Comparison of ENCODE assay signal across 11 cellular contexts in genomic region chr3:64327039-64327804, GRCh38.
DNase-seq lines count a peak whose midpoint lies in the region; ATAC-seq and TF ChIP-seq lines count a peak whose summit lies in the region.
"Had no signal": no experiment of that assay in that cellular context is flagged by ENCODE, and none has a peak within 500 bp of the region (broad histone marks: within the 10 kb centered on the region; RNA-seq: fewer than 3 reads in every experiment).

No MANE protein-coding gene starts in this region.

- ATAC-seq in psoas muscle = peak; percentile 53 to 89 (median 81)
- no peak for ATAC-seq in GM19328 (IDR thresholded peaks at IDR 0.05; ENCODE audit: unreplicated experiment)

- intact Hi-C loops in mammary epithelial cell (cut with micrococcal nuclease) = loop anchor here (5.0 to 10.0 kb wide), 2 partner anchors 100 to 138 kb away; partner anchors contain the start of gene PRICKLE2
- intact Hi-C loops in psoas muscle (cut with DNase I) = no loop called here

- H3K9me3 ChIP-seq in mammary epithelial cell (replicated peaks; ENCODE audit: insufficient read depth, low read length) (no peaks in the 10 kb centered on the region), psoas muscle (peaks cover 3% of the 10 kb centered on the region)

- no peaks in the 10 kb centered on the region for H3K79me2 ChIP-seq in mammary epithelial cell (ENCODE audit: insufficient read depth, low read length)

- H3K27ac ChIP-seq in mammary epithelial cell (ENCODE audit: insufficient read depth, low read depth, low read length) = no peak overlapping the region
- peak overlapping the region; percentile 60 for H3K27ac ChIP-seq in psoas muscle

- WGBS in mammary epithelial cell (ENCODE audit: low coverage, missing lambda C conversion rate) = 61% methylated on average over 11 of the region's 11 CpGs
- whole genome bisulfite sequencing in psoas muscle, 3 donors = 32 to 44% (median 44%) methylated on average over 11 of the region's 11 CpGs

- H3K4me3 ChIP-seq in AG10803 (ENCODE audit: low read length) = no peak overlapping the region; the same call in 1 of the 2 replicates
- H3K4me3 ChIP-seq in mammary epithelial cell (replicated peaks in 1 of 3; ENCODE audit: insufficient read depth in 1 of 3, low read depth in 2 of 3, low read length in 3 of 3) = no peak overlapping the region
- no peak overlapping the region for H3K4me3 ChIP-seq in psoas muscle

- in situ Hi-C loops in mammary epithelial cell (cut with MboI; ENCODE audit: low sequenced_read_pairs in 2 of 2) = no loop called here

- H4K20me1 ChIP-seq in mammary epithelial cell (ENCODE audit: insufficient read depth, low read length) = no peaks in the 10 kb centered on the region

- CTCF ChIA-PET in mammary epithelial cell (lab: Charles Lee; ENCODE audit: low non-redundant PET) = no interaction called here

- no peak overlapping the region for H3K4me2 ChIP-seq in mammary epithelial cell (ENCODE audit: insufficient read depth, low read depth, low read length)

- TF ChIP-seq POLR2A in erythroblast (IDR thresholded peaks at IDR 0.05; ENCODE audit: low read length) = no peak

- no peak for TF ChIP-seq CTCF in AG10803 (conservative IDR thresholded peaks at IDR 0.05; ENCODE audit: low read length)
- no peak for TF ChIP-seq CTCF in mammary epithelial cell (conservative IDR thresholded peaks at IDR 0.05 in 1 of 2, IDR thresholded peaks at IDR 0.05 in 1 of 2; ENCODE audit: extremely low read depth in 1 of 2, insufficient read depth in 1 of 2, low read depth in 1 of 2, low read length in 2 of 2)
- TF ChIP-seq CTCF in psoas muscle (IDR thresholded peaks at IDR 0.05) = no peak

- peak; percentile 87 for DNase-seq in AG10803 (ENCODE audit: low read depth)
- no peak for DNase-seq in mammary epithelial cell
- DNase-seq in hepatic stellate cell (ENCODE audit: low spot score) = peak; percentile 54
- DNase-seq in psoas muscle = peak; percentile 78 to 86
- DNase-seq in HPDE6-E6E7 (ENCODE audit: extremely low spot score) = no peak
- no peak for DNase-seq in RPMI8226
- no peak for DNase-seq in erythroblast (lab: John Stamatoyannopoulos, UW)
- DNase-seq: activated naive CD4-positive, alpha-beta T cell; NCI-H187; stimulated activated CD4-positive, alpha-beta T cell treated with anti-CD3 and anti-CD28 coated beads, Interleukin-1b, Interleukin-23, amount 100 ng/mL, for 48 hours had no signal

- dilution Hi-C loops in mammary epithelial cell (cut with HindIII; ENCODE audit: low sequenced_read_pairs) = no loop called here

- H3K27me3 ChIP-seq in mammary epithelial cell (ENCODE audit: insufficient read depth, low read length) = no peaks in the 10 kb centered on the region
- no peaks in the 10 kb centered on the region for H3K27me3 ChIP-seq in psoas muscle (ENCODE audit: insufficient read depth in 3 of 3, low read length in 2 of 3)

- H3K9ac ChIP-seq in mammary epithelial cell (ENCODE audit: insufficient read depth, low read length) = no peak overlapping the region

- peaks cover 2% of the 10 kb centered on the region for H3K4me1 ChIP-seq in mammary epithelial cell (ENCODE audit: insufficient read depth, low read length)
- H3K4me1 ChIP-seq in psoas muscle = no peaks in the 10 kb centered on the region

- H3K36me3 ChIP-seq in mammary epithelial cell (ENCODE audit: insufficient read depth, low read length) (no peaks in the 10 kb centered on the region), psoas muscle (ENCODE audit: insufficient read depth in 1 of 2, low read depth in 1 of 2) (no peaks in the 10 kb centered on the region)

- H2AFZ ChIP-seq in mammary epithelial cell (ENCODE audit: low read depth, low read length) = peak overlapping the region; percentile 75

- BruUV-seq in mammary epithelial cell (replicated peaks; lab: Mats Ljungman, UMichigan) = no TSS peak

Comparison
In these comparisons a context has a peak if more than half of its experiments do, and no peak if none do; other contexts are left out.
1. DNase-seq: peak in AG10803 (single experiment), hepatic stellate cell (single experiment) and psoas muscle (2 of 2); none in mammary epithelial cell (single experiment), HPDE6-E6E7 (single experiment), RPMI8226 (single experiment) and erythroblast (0 of 2).